8 cellular contexts compared by ENCODE assay signal in the genomic region with DNA sequence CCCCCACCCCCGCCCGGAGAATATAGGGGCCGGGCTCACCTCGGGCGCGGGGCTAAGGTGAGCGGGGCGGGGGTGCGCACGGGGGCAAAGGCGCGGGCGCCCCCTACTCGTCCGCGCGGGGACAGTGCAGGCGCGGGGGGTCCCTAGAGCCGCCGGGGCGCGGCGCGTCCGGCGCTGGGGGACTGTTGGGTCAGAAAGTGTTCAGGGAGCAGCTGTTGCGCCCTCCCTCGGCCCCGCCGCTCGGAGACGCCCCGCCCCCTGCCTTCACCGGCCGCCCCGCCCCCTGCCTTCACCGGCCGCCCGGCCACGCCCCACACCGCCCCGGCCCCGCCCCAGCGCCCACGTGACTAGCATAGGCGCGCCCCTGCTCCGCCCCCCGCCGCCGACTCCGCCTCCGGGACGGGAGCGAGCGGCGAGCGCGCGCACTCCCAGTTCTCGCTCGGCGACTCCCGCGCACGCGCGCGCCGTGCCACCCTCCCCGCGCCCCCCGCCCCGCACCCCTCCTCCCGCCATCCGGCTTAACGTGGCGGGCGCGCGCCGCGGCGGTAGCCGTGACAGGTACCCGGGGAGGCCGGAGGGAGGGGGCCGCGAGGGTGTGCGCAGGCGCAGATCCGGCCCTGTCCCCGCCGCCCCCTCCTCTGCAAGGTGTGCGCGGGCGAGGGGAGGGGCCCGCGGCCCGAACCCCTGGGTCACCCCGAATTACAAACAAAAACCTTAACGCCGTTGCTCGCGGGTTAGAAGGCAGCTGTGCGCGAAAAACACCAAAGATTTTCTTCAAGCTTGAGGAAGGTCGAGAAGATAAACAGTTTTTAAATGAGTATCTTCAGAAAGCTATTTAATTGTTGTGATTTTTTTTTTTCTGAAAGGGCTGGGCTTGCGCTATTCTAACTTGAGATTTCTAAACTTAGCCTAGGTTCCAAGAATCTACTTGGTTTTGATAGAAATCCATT. TPM values are rescaled to one million over a fixed set of nuclear protein-coding genes. Genes with fewer than 3 reads are reported as not detected.
DNase-seq lines count a peak whose midpoint lies in the region; ATAC-seq, FAIRE-seq and TF ChIP-seq lines count a peak whose summit lies in the region.

No MANE protein-coding gene starts in this region.

- no peaks in the 10 kb centered on the region for H3K9me3 Mint-ChIP-seq in endothelial cell (ENCODE audit: unreplicated experiment)

- H3K36me3 Mint-ChIP-seq in endothelial cell (ENCODE audit: low read depth, unreplicated experiment), result no peaks in the 10 kb centered on the region

- peaks cover 50% of the 10 kb centered on the region for H3K4me1 Mint-ChIP-seq in endothelial cell (ENCODE audit: unreplicated experiment)

- H3K4me1 ChIP-seq in mucosa of descending colon (ENCODE audit: low read depth), result peaks cover 9% of the 10 kb centered on the region

- peak overlapping the region; percentile 84 for H3K4me3 ChIP-seq in mucosa of descending colon

- ATAC-seq in GM21367 (IDR thresholded peaks at IDR 0.05; ENCODE audit: unreplicated experiment), result peak; percentile 52
- ATAC-seq in mucosa of descending colon, result peak; percentile 87

- H3K4me3 Mint-ChIP-seq in endothelial cell (ENCODE audit: unreplicated experiment), result peak overlapping the region; percentile 94

- H3K27me3 Mint-ChIP-seq in endothelial cell (ENCODE audit: unreplicated experiment), result peaks cover 8% of the 10 kb centered on the region

- no peaks in the 10 kb centered on the region for H3K36me3 ChIP-seq in mucosa of descending colon (ENCODE audit: low read depth)

- intact Hi-C loops in mucosa of descending colon (cut with DNase I, micrococcal nuclease), result no loop called here

- peak; percentile 94 for FAIRE-seq in HTR-8/SVneo (lab: Jason Lieb, UNC)

- H3K9me3 ChIP-seq in mucosa of descending colon, result no peaks in the 10 kb centered on the region

- H3K27ac Mint-ChIP-seq in endothelial cell (ENCODE audit: unreplicated experiment), result peak overlapping the region; percentile 97

- TF ChIP-seq CTCF in endothelial cell (IDR thresholded peaks at IDR 0.05; ENCODE audit: unreplicated experiment) (peak; percentile 47), mucosa of descending colon (IDR thresholded peaks at IDR 0.05) (no peak)

- DNase-seq in COLO668 (lab: John Stamatoyannopoulos, UW; ENCODE audit: unreplicated experiment), result peak; percentile 95
- DNase-seq in HTR-8/SVneo (ENCODE audit: insufficient read length, low spot score), result peak; percentile 88
- peak; percentile 80 to 86 for DNase-seq in NOMO-1 (lab: John Stamatoyannopoulos, UW; ENCODE audit: unreplicated experiment in 2 of 2)
- peak; percentile 82 for DNase-seq in activated CD8-positive, alpha-beta memory T cell treated with anti-CD3 and anti-CD28 coated beads, Interleukin-2, amount 50 U/mL, for 24 hours (ENCODE audit: extremely low read depth)
- DNase-seq in endothelial cell (ENCODE audit: low spot score), result peak; percentile 100
- peak; percentile 97 to 100 (median 99) for DNase-seq in mucosa of descending colon
- DNase-seq in stimulated activated CD8-positive, alpha-beta memory T cell treated with anti-CD3 and anti-CD28 coated beads, Interleukin-4, amount 100 ng/mL, for 1 hour (ENCODE audit: low read depth in 2 of 2, low spot score in 1 of 2), result peak; percentile 97 to 99

RNA-seq across cellular contexts. Expression of gene ZNF217, which starts 0.7 kb away (rescaled TPM):
- total RNA-seq in endothelial cell (ENCODE audit: unreplicated experiment), result 76.7 TPM
- total RNA-seq in mucosa of descending colon, result 10 to 100 TPM; 38.9 to 79.8 (median 78.2) TPM

Comparison
In these comparisons a context has a peak if more than half of its experiments do, and no peak if none do; other contexts are left out.
1. Peak in every context shown above with its lines: DNase-seq, ATAC-seq and H3K4me3 ChIP-seq.